18 cellular contexts compared by ENCODE assay signal in the genomic region with DNA sequence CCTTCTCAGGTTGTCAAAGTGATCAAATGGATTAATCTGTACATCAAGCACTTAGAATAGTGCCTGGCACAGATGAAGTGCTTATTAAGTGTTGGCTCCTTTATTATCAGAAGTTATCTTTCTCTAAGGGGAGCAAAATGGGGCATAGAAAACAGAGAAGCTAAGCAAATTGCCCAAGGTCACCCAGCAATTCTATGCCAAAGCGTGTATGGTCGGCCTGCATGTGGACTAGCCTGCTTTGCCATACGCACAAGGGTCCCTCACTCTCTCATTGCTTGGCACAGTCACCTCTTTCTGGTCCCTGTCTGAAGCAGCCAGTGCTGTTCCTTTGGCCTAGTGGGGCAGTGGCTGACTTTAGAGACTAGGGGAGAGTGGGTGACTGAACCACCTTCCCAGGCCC. TPM values are rescaled to one million over a fixed set of nuclear protein-coding genes. Genes with fewer than 3 reads are reported as not detected.
DNase-seq lines count a peak whose midpoint lies in the region; ATAC-seq, FAIRE-seq and TF ChIP-seq lines count a peak whose summit lies in the region.
"Had no signal": no experiment of that assay in that cellular context is flagged by ENCODE, and none has a peak within 500 bp of the region (broad histone marks: within the 10 kb centered on the region; RNA-seq: fewer than 3 reads in every experiment).

No MANE protein-coding gene starts in this region.

- H3K4me3 Mint-ChIP-seq in T-helper 17 cell: no peak overlapping the region
- H3K4me3 Mint-ChIP-seq in osteocyte (ENCODE audit: unreplicated experiment): no peak overlapping the region
- H3K4me3 Mint-ChIP-seq: CD4-positive, alpha-beta memory T cell had no signal

- ATAC-seq in T-helper 17 cell: no peak

- TF ChIP-seq POLR2A in H1 (IDR thresholded peaks at IDR 0.05; ENCODE audit: control extremely low read depth in 1 of 2, low read depth in 2 of 2, low read length in 2 of 2): no peak

- WGBS in H1 (ENCODE audit: extremely low coverage in 1 of 2, insufficient coverage in 1 of 2, insufficient read length in 1 of 2, insufficient replicate concordance in 2 of 2, low coverage in 1 of 2, low lambda C conversion rate in 2 of 2, missing lambda C conversion rate in 1 of 2), 2 experiments: 95% methylated on average over 3 of the region's 3 CpGs; no CpG with 5 or more reads in 1 of the 2 experiments

- H2BK20ac ChIP-seq in H1 (ENCODE audit: low read length): no peak overlapping the region

- DNase-seq in T-helper 17 cell (no peak), H1 (ENCODE audit: low read depth in 1 of 2, low spot score in 2 of 2) (no peak), osteoblast (ENCODE audit: insufficient read length, low spot score, missing footprints) (peak; percentile 77), osteocyte (ENCODE audit: extremely low spot score, unreplicated experiment) (no peak), HTR-8/SVneo (ENCODE audit: insufficient read length, low spot score) (no peak), OCI-M2 (lab: John Stamatoyannopoulos, UW; ENCODE audit: unreplicated experiment) (no peak)
- DNase-seq: C1 segment of cervical spinal cord; Calu3; CD4-positive, alpha-beta memory T cell; COR-L47; DMS53; DMS79 treated with DMSO at 0.1 percent for 48 hours; GF-D8; GOT3; H7; HCEC 1CT had no signal

- no peaks in the 10 kb centered on the region for H3K79me2 ChIP-seq in H1 (ENCODE audit: control insufficient read depth in 1 of 2, insufficient read depth in 2 of 2, low read length in 2 of 2)
- H3K79me2 ChIP-seq in osteoblast (ENCODE audit: insufficient read depth, low read length): no peaks in the 10 kb centered on the region

- H4K91ac ChIP-seq in H1 (replicated peaks; ENCODE audit: insufficient read length, low read length): no peak overlapping the region

- H3K4me1 ChIP-seq in H1 (replicated peaks in 1 of 4; ENCODE audit: control insufficient read depth in 3 of 4, insufficient read depth in 4 of 4, low read length in 3 of 4) (peaks cover 0 to 5% (median 2%) of the 10 kb centered on the region in 4 experiments; a peak in 5 of 7 replicates), osteoblast (ENCODE audit: insufficient read depth, low read length) (no peaks in the 10 kb centered on the region)

- H3K4ac ChIP-seq in H1 (replicated peaks; ENCODE audit: insufficient read length, low read depth, low read length): no peak overlapping the region

- no peak overlapping the region for H4K8ac ChIP-seq in H1 (ENCODE audit: extremely low read depth, insufficient read depth, low read length)

- no peaks in the 10 kb centered on the region for H3K36me3 ChIP-seq in H1 (ENCODE audit: control insufficient read depth in 2 of 4, insufficient read depth in 4 of 4, low read length in 3 of 4)
- H3K36me3 ChIP-seq in osteoblast (ENCODE audit: insufficient read depth, low read length): no peaks in the 10 kb centered on the region

- H3K23me2 ChIP-seq in H1 (ENCODE audit: low read depth, low read length): no peaks in the 10 kb centered on the region

- H3K36me3 Mint-ChIP-seq in T-helper 17 cell (ENCODE audit: low read depth): no peaks in the 10 kb centered on the region
- H3K36me3 Mint-ChIP-seq in osteocyte (ENCODE audit: unreplicated experiment): no peaks in the 10 kb centered on the region
- H3K36me3 Mint-ChIP-seq: CD4-positive, alpha-beta memory T cell had no signal

- no peaks in the 10 kb centered on the region for H4K20me1 ChIP-seq in H1 (replicated peaks in 1 of 2; ENCODE audit: control insufficient read depth in 1 of 2, insufficient read depth in 2 of 2, low read length in 2 of 2)
- no peaks in the 10 kb centered on the region for H4K20me1 ChIP-seq in osteoblast (ENCODE audit: insufficient read depth, low read length)

- no peak overlapping the region for H3K56ac ChIP-seq in H1 (replicated peaks; ENCODE audit: insufficient read length, low read depth, low read length)

- H3K4me1 Mint-ChIP-seq in T-helper 17 cell: no peaks in the 10 kb centered on the region
- H3K4me1 Mint-ChIP-seq in osteocyte (ENCODE audit: unreplicated experiment): no peaks in the 10 kb centered on the region
- H3K4me1 Mint-ChIP-seq: CD4-positive, alpha-beta memory T cell had no signal

- POLR2A ChIA-PET in H1 (lab: Charles Lee; ENCODE audit: partially characterized antibody): no interaction called here

- H3K18ac ChIP-seq in H1 (ENCODE audit: extremely low read depth, low read length): no peak overlapping the region

- no peak overlapping the region for H3K4me3 ChIP-seq in H1 (ENCODE audit: extremely low read depth in 1 of 4, insufficient read depth in 2 of 4, low read depth in 3 of 4, low read length in 4 of 4)
- H3K4me3 ChIP-seq in osteoblast (ENCODE audit: insufficient read depth, low read length): no peak overlapping the region

- H4K5ac ChIP-seq in H1 (ENCODE audit: insufficient read length, low read depth, low read length): no peak overlapping the region

- H3K79me1 ChIP-seq in H1 (ENCODE audit: low read depth, low read length): no peaks in the 10 kb centered on the region

- H2BK120ac ChIP-seq in H1 (replicated peaks; ENCODE audit: low read depth, low read length): no peak overlapping the region

- peak overlapping the region; percentile 16 for H3K27ac Mint-ChIP-seq in T-helper 17 cell
- H3K27ac Mint-ChIP-seq in osteocyte (ENCODE audit: unreplicated experiment): no peak overlapping the region
- H3K27ac Mint-ChIP-seq: CD4-positive, alpha-beta memory T cell had no signal

- CTCF ChIA-PET in H1 (lab: Charles Lee; ENCODE audit: partially characterized antibody): interaction anchor here (0.6 to 4.9 kb wide), 7 partner anchors 8 to 417 kb away, joined by 3 to 37 read pairs (median 4); no protein-coding TSS in a partner anchor

- H2BK12ac ChIP-seq in H1 (ENCODE audit: low read depth, low read length): no peak overlapping the region

- 0 out of 2 replicates have a peak overlapping the region, but pooled peaks have one; percentile 8 for H2BK15ac ChIP-seq in H1 (ENCODE audit: low read length)

- TF ChIP-seq EP300 in H1 (IDR thresholded peaks at IDR 0.05; ENCODE audit: borderline replicate concordance in 1 of 2, low read depth in 2 of 2, low read length in 2 of 2): no peak

- H3K14ac ChIP-seq in H1 (ENCODE audit: insufficient read length): no peak overlapping the region

- H3K4me2 ChIP-seq in H1 (ENCODE audit: insufficient read depth in 1 of 2, low read depth in 2 of 2, low read length in 2 of 2) (no peak overlapping the region), osteoblast (ENCODE audit: insufficient read depth, low read length) (no peak overlapping the region)

- no peak overlapping the region for H2BK5ac ChIP-seq in H1 (ENCODE audit: low read depth, low read length)

- peaks cover 11% of the 10 kb centered on the region for H3K27me3 Mint-ChIP-seq in T-helper 17 cell
- H3K27me3 Mint-ChIP-seq in osteocyte (ENCODE audit: unreplicated experiment): peaks cover 34% of the 10 kb centered on the region

- H3K9me3 Mint-ChIP-seq in osteocyte (ENCODE audit: unreplicated experiment): no peaks in the 10 kb centered on the region
- H3K9me3 Mint-ChIP-seq: CD4-positive, alpha-beta memory T cell had no signal

- H3K23ac ChIP-seq in H1 (ENCODE audit: insufficient read length): no peak overlapping the region

- no peak overlapping the region for H3K27ac ChIP-seq in H1 (ENCODE audit: low read depth, low read length)
- H3K27ac ChIP-seq in osteoblast (ENCODE audit: low read depth, low read length): no peak overlapping the region

- no peak for TF ChIP-seq RAD21 in H1 (IDR thresholded peaks at IDR 0.05 in 1 of 2, conservative IDR thresholded peaks at IDR 0.05 in 1 of 2; ENCODE audit: low read depth in 2 of 2, low read length in 2 of 2)

- FAIRE-seq in H1 (lab: Jason Lieb, UNC) (no peak), HTR-8/SVneo (lab: Jason Lieb, UNC) (no peak)
- FAIRE-seq: GM12891, GM18507 had no signal

- H2AFZ ChIP-seq in H1 (ENCODE audit: low read length) (no peak overlapping the region), osteoblast (ENCODE audit: low read length) (no peak overlapping the region)

- TF ChIP-seq CTCF in H1 (IDR thresholded peaks at IDR 0.05; ENCODE audit: control extremely low read depth in 1 of 3, insufficient read depth in 1 of 3, low read depth in 1 of 3, low read length in 3 of 3) (no peak), osteoblast (IDR thresholded peaks at IDR 0.05; ENCODE audit: extremely low read depth, low read depth, low read length) (no peak), osteocyte (IDR thresholded peaks at IDR 0.05) (no peak)

- H2AK5ac ChIP-seq in H1 (ENCODE audit: low read depth, low read length): no peak overlapping the region

- H3K9me3 ChIP-seq in T-helper 17 cell (ENCODE audit: control insufficient read depth, low read length, poor library complexity, severe bottlenecking) (no peaks in the 10 kb centered on the region), H1 (ENCODE audit: insufficient read depth in 2 of 2, low read depth in 1 of 2, low read length in 1 of 2) (no peaks in the 10 kb centered on the region), osteoblast (ENCODE audit: low read depth, low read length) (no peaks in the 10 kb centered on the region)

- H3K27me3 ChIP-seq in H1 (replicated peaks in 1 of 4; ENCODE audit: control insufficient read depth in 3 of 4, extremely low read depth in 1 of 4, insufficient read depth in 3 of 4, low read length in 3 of 4) (no peaks in the 10 kb centered on the region), osteoblast (ENCODE audit: insufficient read depth, low read length) (peaks cover 7% of the 10 kb centered on the region)

- H3K9ac ChIP-seq in H1 (replicated peaks in 1 of 4; ENCODE audit: extremely low read depth in 1 of 4, low read depth in 3 of 4, low read length in 3 of 4): no peak overlapping the region

TF ChIP-seq in H1, 55 proteins besides CTCF, POLR2A, EP300 and RAD21 (continues in another document):
- TF ChIP-seq RBBP5 (IDR thresholded peaks at IDR 0.05; ENCODE audit: borderline replicate concordance, low read depth, low read length) (no peak), POLR2AphosphoS5 (IDR thresholded peaks at IDR 0.05; ENCODE audit: low read depth, low read length) (no peak), RXRA (IDR thresholded peaks at IDR 0.05; ENCODE audit: insufficient read depth, low read depth, low read length) (no peak), MAFK (IDR thresholded peaks at IDR 0.05; ENCODE audit: low read depth, low read length) (no peak), HDAC2 (IDR thresholded peaks at IDR 0.05; ENCODE audit: borderline replicate concordance in 1 of 2, low read depth in 2 of 2, low read length in 2 of 2) (no peak), RNF2 (IDR thresholded peaks at IDR 0.05; ENCODE audit: borderline replicate concordance, low read depth, low read length, missing control alignments, poor library complexity, severe bottlenecking) (no peak)

RNA-seq across cellular contexts. Expression of a gene that starts 45.3 kb away (rescaled TPM):
- total RNA-seq in T-helper 17 cell (1 to 10 TPM; 8.1 to 9.0 TPM), osteoblast (under 0.01 and 0.36 TPM in 2 replicates), osteocyte (not detected in 2 replicates)
- 1.9 and 2.0 TPM in 2 replicates for total RNA-seq in H1 (2021; fragmentation: NEBNext Ultra II Directional; extraction: Animal tissue kit (Norgen Biotek cat#: 25700))
- polyA plus RNA-seq in H1 (2011; rRNA removed): 4.9 and 6.3 TPM in 2 replicates
- 3.3 TPM for polyA plus RNA-seq in H1 (2011; cell fraction: cytosol; rRNA removed)
- polyA plus RNA-seq in H1 (2011; cell fraction: nucleus; rRNA removed): 7.7 TPM
- 1.9 to 4.6 TPM (median 3.2 TPM) in 4 replicates for polyA plus RNA-seq in H1 (2012, experiment 1 of 2)
- 1.8 TPM for polyA plus RNA-seq in H1 (2012, experiment 2 of 2)
- 1.3 TPM for polyA plus RNA-seq in H1 (2013, experiment 1 of 2)
- 1.4 TPM for polyA plus RNA-seq in H1 (2013, experiment 2 of 2)
- 7.2 and 10.5 TPM in 2 replicates for polyA minus RNA-seq in H1 (2011; rRNA and poly(A)+ RNA removed)
- 2.6 TPM for polyA minus RNA-seq in H1 (2011; cell fraction: cytosol; rRNA and poly(A)+ RNA removed)
- 6.9 TPM for polyA minus RNA-seq in H1 (2011; cell fraction: nucleus; rRNA and poly(A)+ RNA removed)
